ENCODE assay signal across 13 cellular contexts in genomic region chr14:90905531-90905930, GRCh38.
DNase-seq lines count a peak whose midpoint lies in the region; ATAC-seq, FAIRE-seq and TF ChIP-seq lines count a peak whose summit lies in the region.
"Had no signal": no experiment of that assay in that cellular context is flagged by ENCODE, and none has a peak within 500 bp of the region (broad histone marks: within the 10 kb centered on the region; RNA-seq: fewer than 3 reads in every experiment).

No MANE protein-coding gene starts in this region.

- no peak overlapping the region for H2AFZ ChIP-seq in OCI-LY3 (ENCODE audit: low read depth, low read length)

- peak; percentile 33 for FAIRE-seq in GM19239 (lab: Jason Lieb, UNC)

- H3K4me3 ChIP-seq in GM12864 (ENCODE audit: low read depth, low read length) (no peak overlapping the region), OCI-LY3 (ENCODE audit: low read length) (peak overlapping the region; percentile 43)
- H3K4me3 ChIP-seq: SK-N-MC had no signal

- H3K4me2 ChIP-seq in OCI-LY3 (ENCODE audit: low read length), result peak overlapping the region; percentile 71

- H3K27me3 ChIP-seq in OCI-LY3 (ENCODE audit: low read depth, low read length), result no peaks in the 10 kb centered on the region

- H3K4me1 ChIP-seq in OCI-LY3 (ENCODE audit: low read length), result peaks cover 30% of the 10 kb centered on the region

- no peaks in the 10 kb centered on the region for H4K20me1 ChIP-seq in OCI-LY3 (ENCODE audit: insufficient read depth, low read length)

- H3K9ac ChIP-seq in OCI-LY3 (ENCODE audit: low read length), result peak overlapping the region; percentile 41

- peak overlapping the region; percentile 86 for H3K27ac ChIP-seq in OCI-LY3 (ENCODE audit: low read length)
- H3K27ac ChIP-seq: SK-N-MC had no signal

- DNase-seq in GM12864 (ENCODE audit: low read depth) (peak; percentile 49), GM19239 (ENCODE audit: insufficient read length, low spot score) (peak; percentile 4), middle frontal gyrus (ENCODE audit: extremely low spot score, low spot score) (no peak), amygdala (lab: John Stamatoyannopoulos, UW) (no peak), posterior vena cava (ENCODE audit: low spot score) (no peak), COR-L47 (lab: John Stamatoyannopoulos, UW) (no peak)
- DNase-seq: activated naive CD4-positive, alpha-beta T cell treated with anti-CD3 and anti-CD28 coated beads, Interleukin-2, amount 50 U/mL, for 16 hours; left cardiac atrium; NCI-H187 treated with DMSO at 0.1 percent for 48 hours had no signal

- intact Hi-C loops in posterior vena cava (cut with DNase I), result loop anchor here in 1 of 2 donors (5.0 kb wide), 1 partner anchor 267 kb away; no protein-coding TSS in a partner anchor

- no peaks in the 10 kb centered on the region for H3K9me3 ChIP-seq in OCI-LY3 (ENCODE audit: insufficient read depth, low read length)

- no peak for TF ChIP-seq CTCF in GM12864 (IDR thresholded peaks at IDR 0.05; ENCODE audit: low read depth, low read length, missing control alignments)
- no peak for TF ChIP-seq CTCF in OCI-LY3 (IDR thresholded peaks at IDR 0.05; ENCODE audit: low read depth, low read length)

- no peaks in the 10 kb centered on the region for H3K36me3 ChIP-seq in OCI-LY3 (replicated peaks; ENCODE audit: low read depth, low read length)

- no peaks in the 10 kb centered on the region for H3K79me2 ChIP-seq in OCI-LY3 (ENCODE audit: low read length)

- peak; percentile 91 for ATAC-seq in HG02852 (IDR thresholded peaks at IDR 0.05; ENCODE audit: unreplicated experiment)
- ATAC-seq: HCT116, left cardiac atrium had no signal

Comparison
In these comparisons a context has a peak if more than half of its experiments do, and no peak if none do; other contexts are left out.
1. DNase-seq: peak in GM12864 (single experiment) and GM19239 (single experiment); none in middle frontal gyrus (single experiment), amygdala (0 of 56), posterior vena cava (single experiment) and COR-L47 (single experiment).